In the genomic region with DNA sequence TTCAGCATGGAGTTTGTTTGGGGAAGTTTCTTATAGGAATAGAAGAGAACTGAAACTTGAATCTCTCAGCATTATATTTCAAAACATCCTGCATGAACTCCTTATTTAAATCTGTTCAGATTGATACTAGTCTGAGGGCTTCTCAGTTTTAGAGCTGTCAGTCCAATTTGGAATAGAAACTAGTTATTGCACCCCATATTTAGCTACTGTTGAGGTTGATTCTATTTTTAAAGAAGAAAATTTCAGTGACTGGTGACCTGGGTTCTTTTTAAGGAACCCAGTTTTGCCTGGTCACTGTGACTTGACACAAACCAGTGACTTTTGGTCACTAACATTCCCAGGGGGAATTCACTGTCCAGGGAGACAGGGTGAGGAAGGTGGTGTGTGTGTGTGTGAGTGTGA, we compare ENCODE assay signal across 20 cellular contexts.
DNase-seq lines count a peak whose midpoint lies in the region; ATAC-seq, FAIRE-seq and TF ChIP-seq lines count a peak whose summit lies in the region.
"Had no signal": no experiment of that assay in that cellular context is flagged by ENCODE, and none has a peak within 500 bp of the region (broad histone marks: within the 10 kb centered on the region; RNA-seq: fewer than 3 reads in every experiment).

No MANE protein-coding gene starts in this region.

- no peak for ATAC-seq in A549
- ATAC-seq in GM21529 (IDR thresholded peaks at IDR 0.05; ENCODE audit: unreplicated experiment): peak; percentile 59
- ATAC-seq in memory B cell (ENCODE audit: low read depth): peak; percentile 15
- no peak for ATAC-seq in CD4-positive, alpha-beta T cell (ENCODE audit: poor library complexity)
- ATAC-seq: activated T-helper 17 cell treated with anti-CD3 and anti-CD28 coated beads, Interleukin-2, amount 50 U/mL, for 72 hours had no signal

- CTCF ChIA-PET in A549 (lab: Yijun Ruan, JAX): no interaction called here
- CTCF ChIA-PET in CD4-positive, alpha-beta T cell (lab: Charles Lee): no interaction called here

- intact Hi-C loops in CD4-positive, alpha-beta T cell (cut with DNase I, micrococcal nuclease): no loop called here

- H3K9me3 Mint-ChIP-seq in memory B cell: no peaks in the 10 kb centered on the region
- no peaks in the 10 kb centered on the region for H3K9me3 Mint-ChIP-seq in CD4-positive, alpha-beta T cell
- H3K9me3 Mint-ChIP-seq: activated B cell treated with CpG ODN at 0.5 μM for 24 hours; activated T-helper 17 cell treated with anti-CD3 and anti-CD28 coated beads, Interleukin-2, amount 50 U/mL, for 72 hours; central memory CD8-positive, alpha-beta T cell; H9; T-helper 1 cell treated with Interleukin-12 subunit alpha and Interleukin-12 subunit beta and Interleukin-4 antibody, amounts not matched to agents 30 μg/mL and 1 μg/mL, for 36 hours had no signal

- DNase-seq in A549 (ENCODE audit: low read depth in 1 of 2, low spot score in 1 of 2) (peak in 1 of 2 experiments; percentile 25), NOMO-1 treated with DMSO at 0.1 percent for 48 hours (lab: John Stamatoyannopoulos, UW; ENCODE audit: unreplicated experiment) (peak; percentile 95), memory B cell (ENCODE audit: low spot score in 2 of 2) (no peak), NCI-H69 (lab: John Stamatoyannopoulos, UW) (no peak), OCI-M2 (lab: John Stamatoyannopoulos, UW; ENCODE audit: unreplicated experiment) (no peak), NCI-H526 (lab: John Stamatoyannopoulos, UW) (no peak)
- DNase-seq in CD4-positive, alpha-beta T cell: no peak
- DNase-seq: activated B cell treated with CpG ODN at 0.5 μM for 24 hours; activated CD8-positive, alpha-beta memory T cell treated with anti-CD3 and anti-CD28 coated beads for 24 hours; H9; NCI-H1092 treated with DMSO at 0.1 percent for 48 hours; NCI-H2107; NCI-H82; spleen; stimulated activated naive CD4-positive, alpha-beta T cell had no signal

- no peak overlapping the region for H3K4me2 ChIP-seq in A549

- no peak overlapping the region for H3K27ac Mint-ChIP-seq in memory B cell
- H3K27ac Mint-ChIP-seq in CD4-positive, alpha-beta T cell: no peak overlapping the region
- H3K27ac Mint-ChIP-seq: activated B cell treated with CpG ODN at 0.5 μM for 24 hours; activated T-helper 17 cell treated with anti-CD3 and anti-CD28 coated beads, Interleukin-2, amount 50 U/mL, for 72 hours; H9; T-helper 1 cell treated with Interleukin-12 subunit alpha and Interleukin-12 subunit beta and Interleukin-4 antibody, amounts not matched to agents 30 μg/mL and 1 μg/mL, for 36 hours had no signal

- POLR2A ChIA-PET in A549 (lab: Yijun Ruan, JAX): no interaction called here
- POLR2A ChIA-PET in CD4-positive, alpha-beta T cell (lab: Charles Lee): no interaction called here

- no peak overlapping the region for H3K27ac ChIP-seq in A549
- no peak overlapping the region for H3K27ac ChIP-seq in CD4-positive, alpha-beta T cell (ENCODE audit: low read depth, low read length)
- H3K27ac ChIP-seq: parathyroid adenoma had no signal

- no peak for FAIRE-seq in A549 (lab: Jason Lieb, UNC)

- peaks cover 11% of the 10 kb centered on the region; the same call in 1 of the 3 replicates for H3K4me1 ChIP-seq in A549
- H3K4me1 ChIP-seq: parathyroid adenoma had no signal

- H3K9me3 ChIP-seq in A549: no peaks in the 10 kb centered on the region
- H3K9me3 ChIP-seq in CD4-positive, alpha-beta T cell (ENCODE audit: control insufficient read depth, low read length): no peaks in the 10 kb centered on the region
- H3K9me3 ChIP-seq: spleen had no signal

- no peak for TF ChIP-seq CTCF in A549 (IDR thresholded peaks at IDR 0.05)
- TF ChIP-seq CTCF in CD4-positive, alpha-beta T cell (IDR thresholded peaks at IDR 0.05): no peak

- peaks cover 1% of the 10 kb centered on the region for H3K27me3 Mint-ChIP-seq in memory B cell
- peaks cover 26% of the 10 kb centered on the region for H3K27me3 Mint-ChIP-seq in CD4-positive, alpha-beta T cell

- TF ChIP-seq POLR2A in A549 (IDR thresholded peaks at IDR 0.05; ENCODE audit: low read length): no peak

- TF ChIP-seq RAD21 in A549 (conservative IDR thresholded peaks at IDR 0.05 in 1 of 2, IDR thresholded peaks at IDR 0.05 in 1 of 2): no peak

- no peak overlapping the region for H3K4me3 ChIP-seq in A549
- H3K4me3 ChIP-seq: spleen had no signal

- H3K36me3 Mint-ChIP-seq in memory B cell: no peaks in the 10 kb centered on the region
- no peaks in the 10 kb centered on the region for H3K36me3 Mint-ChIP-seq in CD4-positive, alpha-beta T cell (ENCODE audit: low read depth)

- TF ChIP-seq EP300 in A549 (IDR thresholded peaks at IDR 0.05): no peak

- H3K4me3 Mint-ChIP-seq in memory B cell: no peak overlapping the region
- no peak overlapping the region for H3K4me3 Mint-ChIP-seq in CD4-positive, alpha-beta T cell
- H3K4me3 Mint-ChIP-seq: activated B cell treated with CpG ODN at 0.5 μM for 24 hours; activated T-helper 17 cell treated with anti-CD3 and anti-CD28 coated beads, Interleukin-2, amount 50 U/mL, for 72 hours; central memory CD8-positive, alpha-beta T cell; H9; T-helper 1 cell treated with Interleukin-12 subunit alpha and Interleukin-12 subunit beta and Interleukin-4 antibody, amounts not matched to agents 30 μg/mL and 1 μg/mL, for 36 hours had no signal

- peaks cover 3% of the 10 kb centered on the region for H3K4me1 Mint-ChIP-seq in memory B cell
- no peaks in the 10 kb centered on the region for H3K4me1 Mint-ChIP-seq in CD4-positive, alpha-beta T cell (ENCODE audit: low read depth)
- H3K4me1 Mint-ChIP-seq: activated T-helper 17 cell treated with anti-CD3 and anti-CD28 coated beads, Interleukin-2, amount 50 U/mL, for 72 hours; central memory CD8-positive, alpha-beta T cell had no signal

- H3K27me3 ChIP-seq in CD4-positive, alpha-beta T cell (ENCODE audit: control insufficient read depth, insufficient read depth, low read length): peaks cover 3% of the 10 kb centered on the region
- H3K27me3 ChIP-seq: spleen had no signal

TF ChIP-seq in A549, 52 proteins besides CTCF, POLR2A, EP300 and RAD21:
- TF ChIP-seq, protein P1, sequence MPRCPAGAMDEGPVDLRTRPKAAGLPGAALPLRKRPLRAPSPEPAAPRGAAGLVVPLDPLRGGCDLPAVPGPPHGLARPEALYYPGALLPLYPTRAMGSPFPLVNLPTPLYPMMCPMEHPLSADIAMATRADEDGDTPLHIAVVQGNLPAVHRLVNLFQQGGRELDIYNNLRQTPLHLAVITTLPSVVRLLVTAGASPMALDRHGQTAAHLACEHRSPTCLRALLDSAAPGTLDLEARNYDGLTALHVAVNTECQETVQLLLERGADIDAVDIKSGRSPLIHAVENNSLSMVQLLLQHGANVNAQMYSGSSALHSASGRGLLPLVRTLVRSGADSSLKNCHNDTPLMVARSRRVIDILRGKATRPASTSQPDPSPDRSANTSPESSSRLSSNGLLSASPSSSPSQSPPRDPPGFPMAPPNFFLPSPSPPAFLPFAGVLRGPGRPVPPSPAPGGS (IDR thresholded peaks at IDR 0.05): no peak
- 0 out of 2 replicates have a peak, but pooled peaks have one; percentile 20 for TF ChIP-seq NFE2L2 (conservative IDR thresholded peaks at IDR 0.05; ENCODE audit: low read length)
TF ChIP-seq in A549: peak in this region for 1.

Comparison
In these comparisons a context has a peak if more than half of its experiments do, and no peak if none do; other contexts are left out.
1. ATAC-seq: peak in GM21529 (single experiment) and memory B cell (single experiment); none in A549 (0 of 2) and CD4-positive, alpha-beta T cell (single experiment).